35 cellular contexts compared by ENCODE assay signal in genomic region chr5:108669493-108669892, GRCh38.
"Had no signal": no experiment of that assay in that cellular context is flagged by ENCODE, and none has a peak within 500 bp of the region (broad histone marks: within the 10 kb centered on the region; RNA-seq: fewer than 3 reads in every experiment).

No MANE protein-coding gene starts in this region.

- H3K27me3 ChIP-seq: adrenal gland, body of pancreas, breast epithelium, MG63 had no signal

- FAIRE-seq: astrocyte, RCC 7860 had no signal

- H3K4me1 ChIP-seq: adrenal gland, body of pancreas, breast epithelium had no signal

- H3K9me3 ChIP-seq: adrenal gland, body of pancreas, breast epithelium had no signal

- H3K4me3 ChIP-seq: adrenal gland, body of pancreas, breast epithelium, MG63, PC-9 had no signal

- DNase-seq: activated CD4-positive, alpha-beta T cell treated with anti-CD3 and anti-CD28 coated beads for 1 hour; activated CD4-positive, alpha-beta T cell treated with anti-CD3 and anti-CD28 coated beads, Interleukin-2, amount 10 ng/mL, durations not matched to agents 7 days and 5 days; activated CD4-positive, alpha-beta T cell treated with anti-CD3 and anti-CD28 coated beads, Interleukin-2, amount 50 U/mL, for 48 hours; activated CD4-positive, CD25-positive, alpha-beta regulatory T cell; activated CD8-positive, alpha-beta T cell treated with anti-CD3 and anti-CD28 coated beads, Interleukin-2, amount 10 ng/mL, durations not matched to agents 7 days and 5 days; activated gamma-delta T cell treated with Interleukin-2 at 50 U/mL for 16 hours; activated naive CD4-positive, alpha-beta T cell treated with anti-CD3 and anti-CD28 coated beads for 36 hours; activated T-cell treated with anti-CD3 and anti-CD28 coated beads, Interleukin-2, amount 50 U/mL, for 24 hours; adrenal gland; body of pancreas; cerebellar nuclear complex; Karpas-422; MG63; NCI-H1092; NCI-H1436 treated with DMSO at 0.1 percent for 48 hours; NCI-H1694 treated with DMSO at 0.1 percent for 48 hours; NCI-H2029; NCI-H2171 treated with DMSO at 0.1 percent for 48 hours; NCI-H345; NCI-H524 treated with DMSO at 0.1 percent for 48 hours; NCI-H748 treated with DMSO at 0.1 percent for 48 hours; NK-92 treated with Interleukin-12 subunit alpha and Interleukin-12 subunit beta, amount 100 ng/mL, for 24 hours; PC-9; SIG-M5; T-cell; T-helper 2 cell; T-helper 9 cell; WERI-Rb-1 had no signal

- H3K27ac ChIP-seq: adrenal gland, body of pancreas, breast epithelium, PC-9, RWPE1, WERI-Rb-1 had no signal

- H2AFZ ChIP-seq: PC-9 had no signal

- H3K4me2 ChIP-seq: PC-9 had no signal

- ATAC-seq: activated CD8-positive, alpha-beta T cell treated with anti-CD3 and anti-CD28 coated beads, Interleukin-2, amount 10 ng/mL, durations not matched to agents 7 days and 5 days; activated naive CD4-positive, alpha-beta T cell treated with anti-CD3 and anti-CD28 coated beads, Interleukin-2, amount 50 U/mL, for 72 hours; body of pancreas; Right ventricle myocardium inferior; SK-N-SH treated with all-trans-retinoic acid at 6 μM for 48 hours; T-cell had no signal

- H3K36me3 ChIP-seq: adrenal gland, breast epithelium, MG63, WERI-Rb-1 had no signal
